In the genomic region with DNA sequence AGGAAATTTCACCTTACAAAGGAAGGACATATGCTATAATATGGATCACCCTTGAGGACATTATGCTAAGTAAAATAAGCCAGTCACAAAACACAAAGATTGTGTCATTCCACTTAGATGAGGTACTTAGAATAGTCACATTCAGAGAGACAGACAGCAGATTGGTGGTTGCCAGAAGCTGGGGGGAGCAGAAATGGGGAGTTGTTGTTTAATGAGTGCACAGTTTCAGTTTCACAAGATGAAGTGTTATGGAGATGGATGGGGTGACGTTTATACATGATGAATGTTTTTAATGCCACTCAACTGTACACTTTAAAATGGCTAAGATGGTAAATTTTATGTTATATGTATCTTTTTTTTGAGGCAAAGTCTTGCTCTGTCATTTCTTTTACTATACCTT, we compare ENCODE assay signal across 10 cellular contexts. TPM values are rescaled to one million over a fixed set of nuclear protein-coding genes. Genes with fewer than 3 reads are reported as not detected.
A peak's percentile ranks its signal among the peaks of the same experiment; 100 is the strongest.
DNase-seq lines count a peak whose midpoint lies in the region; ATAC-seq, FAIRE-seq and TF ChIP-seq lines count a peak whose summit lies in the region.
"Had no signal": no experiment of that assay in that cellular context is flagged by ENCODE, and none has a peak within 500 bp of the region (broad histone marks: within the 10 kb centered on the region; RNA-seq: fewer than 3 reads in every experiment).

No MANE protein-coding gene starts in this region.

- in situ Hi-C loops in GM12878 (cut with MboI) = no loop called here

- H3K4me1 Mint-ChIP-seq in CD14-positive monocyte = peaks cover 42% of the 10 kb centered on the region

- intact Hi-C loops in CD14-positive monocyte (cut with micrococcal nuclease) (no loop called here), GM12878 (cut with micrococcal nuclease; ENCODE audit: unreplicated experiment) (loop anchor here (2.0 kb wide), 1 partner anchor 14 kb away; no protein-coding TSS in a partner anchor), PC-9 (cut with micrococcal nuclease; ENCODE audit: unreplicated experiment) (no loop called here), testis (cut with DNase I; ENCODE audit: low total_unique reads) (no loop called here)

- H3K4me3 ChIP-seq in KMS-11 (IDR thresholded peaks at IDR 0.05; ENCODE audit: insufficient read depth, low read depth, low read length) (no peak overlapping the region), GM12878 (no peak overlapping the region), PC-9 (no peak overlapping the region), testis (no peak overlapping the region)

- peak; percentile 55 for DNase-seq in CD14-positive monocyte (ENCODE audit: low spot score)
- DNase-seq in GM12878 (ENCODE audit: low read depth, low spot score) = no peak
- DNase-seq in amniotic stem cell (lab: John Stamatoyannopoulos, UW) = no peak
- DNase-seq in PC-9 = no peak
- DNase-seq in testis = no peak
- DNase-seq: effector CD8-positive, alpha-beta T cell had no signal

- peak overlapping the region; percentile 52 for H3K4me2 ChIP-seq in KMS-11
- 0 out of 2 replicates have a peak overlapping the region, but pooled peaks have one; percentile 19 for H3K4me2 ChIP-seq in GM12878 (ENCODE audit: control insufficient read depth, insufficient read depth)
- H3K4me2 ChIP-seq in PC-9 = no peak overlapping the region

- H3K4me1 ChIP-seq in KMS-11 (ENCODE audit: low read depth, poor library complexity, severe bottlenecking) (peaks cover 37% of the 10 kb centered on the region), GM12878 (ENCODE audit: control insufficient read depth, insufficient read depth, low read length) (peaks cover 27% of the 10 kb centered on the region), PC-9 (replicated peaks; ENCODE audit: insufficient read depth) (peaks cover 7% of the 10 kb centered on the region), testis (peaks cover 8% of the 10 kb centered on the region)

- no TSS peak for BruUV-seq in GM12878 (replicated peaks; lab: Mats Ljungman, UMichigan)
- BruUV-seq in PC-9 (replicated peaks; lab: Mats Ljungman, UMichigan) = no TSS peak

- no peak overlapping the region for H3K4me3 Mint-ChIP-seq in CD14-positive monocyte
- H3K4me3 Mint-ChIP-seq: stimulated activated naive CD8-positive, alpha-beta T cell treated with anti-CD3 and anti-CD28 coated beads, Interleukin-15, Interleukin-2, amounts not matched to agents 100 ng/mL and 50 ng/mL, for 24 hours had no signal

- H3K9me3 ChIP-seq in GM12878 (replicated peaks; ENCODE audit: control insufficient read depth, insufficient read depth, low read length) (peaks cover 6% of the 10 kb centered on the region; the same call in 2 of the 3 replicates), PC-9 (ENCODE audit: insufficient read depth, low read depth) (no peaks in the 10 kb centered on the region), testis (no peaks in the 10 kb centered on the region)

- peaks cover 0 to 9% (median 4%) of the 10 kb centered on the region in 7 donors for H3K9me3 Mint-ChIP-seq in CD14-positive monocyte
- H3K9me3 Mint-ChIP-seq: stimulated activated naive CD8-positive, alpha-beta T cell treated with anti-CD3 and anti-CD28 coated beads, Interleukin-15, Interleukin-2, amounts not matched to agents 100 ng/mL and 50 ng/mL, for 24 hours had no signal

- H3K27me3 ChIP-seq in KMS-11 (ENCODE audit: insufficient read depth, low read depth) = no peaks in the 10 kb centered on the region
- H3K27me3 ChIP-seq in GM12878 (replicated peaks in 1 of 2; ENCODE audit: control insufficient read depth in 2 of 2, insufficient read depth in 2 of 2, low read length in 1 of 2) = no peaks in the 10 kb centered on the region
- no peaks in the 10 kb centered on the region; the same call in 1 of the 2 replicates for H3K27me3 ChIP-seq in PC-9 (ENCODE audit: insufficient read depth, low read depth)
- H3K27me3 ChIP-seq in testis = no peaks in the 10 kb centered on the region

- TF ChIP-seq CTCF in CD14-positive monocyte (IDR thresholded peaks at IDR 0.05) (no peak), KMS-11 (conservative IDR thresholded peaks at IDR 0.05; ENCODE audit: low read depth, low read length) (no peak), GM12878 (IDR thresholded peaks at IDR 0.05 in 2 of 3, conservative IDR thresholded peaks at IDR 0.05 in 1 of 3; ENCODE audit: control insufficient read depth in 2 of 3, extremely low read depth in 1 of 3, insufficient read depth in 1 of 3, low read depth in 3 of 3, low read length in 3 of 3) (no peak), PC-9 (conservative IDR thresholded peaks at IDR 0.05) (no peak), testis (IDR thresholded peaks at IDR 0.05) (no peak)

- CTCF ChIA-PET in GM12878 (lab: Yijun Ruan, JAX) (interaction anchor here (1.3 kb wide), 1 partner anchor 17 kb away, joined by 3 read pairs; no protein-coding TSS in a partner anchor), PC-9 (lab: Charles Lee) (no interaction called here)

- peak; percentile 67 for ATAC-seq in GM18907 (IDR thresholded peaks at IDR 0.05; ENCODE audit: unreplicated experiment)
- ATAC-seq in GM12878 = peak; percentile 93
- ATAC-seq in HG02571 (IDR thresholded peaks at IDR 0.05; ENCODE audit: unreplicated experiment) = no peak

- no peak overlapping the region for H3K27ac ChIP-seq in KMS-11
- no peak overlapping the region; the same call in 1 of the 2 replicates for H3K27ac ChIP-seq in GM12878 (ENCODE audit: control insufficient read depth, insufficient read depth)
- H3K27ac ChIP-seq in PC-9 = no peak overlapping the region
- no peak overlapping the region for H3K27ac ChIP-seq in testis

- peaks cover 3 to 4% of the 10 kb centered on the region in 2 donors for H3K36me3 Mint-ChIP-seq in CD14-positive monocyte

- SMC1A ChIA-PET in GM12878 (lab: Charles Lee; ENCODE audit: uncharacterized antibody, unreplicated experiment) = interaction anchor here (0.8 to 1.7 kb wide), 4 partner anchors 10 to 56 kb away, joined by 3 to 5 read pairs (median 3); no protein-coding TSS in a partner anchor

- no peak for TF ChIP-seq EP300 in GM12878 (IDR thresholded peaks at IDR 0.05; ENCODE audit: borderline replicate concordance in 1 of 2, control insufficient read depth in 1 of 2, low read depth in 2 of 2, low read length in 2 of 2)

- H3K27me3 Mint-ChIP-seq in CD14-positive monocyte (ENCODE audit: low read depth in 3 of 3) = peaks cover 0 to 1% (median 1%) of the 10 kb centered on the region in 3 donors
- H3K27me3 Mint-ChIP-seq: stimulated activated naive CD8-positive, alpha-beta T cell treated with anti-CD3 and anti-CD28 coated beads, Interleukin-15, Interleukin-2, amounts not matched to agents 100 ng/mL and 50 ng/mL, for 24 hours had no signal

- TF ChIP-seq RAD21 in GM12878 (IDR thresholded peaks at IDR 0.05; ENCODE audit: insufficient read depth, low read depth, low read length) = no peak

- no peaks in the 10 kb centered on the region for H3F3A ChIP-seq in PC-9 (ENCODE audit: insufficient read depth, low read depth)

- 0% methylated on average over 1 of the region's 1 CpG for WGBS in GM12878 (ENCODE audit: insufficient coverage, insufficient replicate concordance, low lambda C conversion rate, missing lambda C conversion rate)
- 69 to 75% methylated on average over 1 of the region's 1 CpG for WGBS in testis, 2 donors

- no peaks in the 10 kb centered on the region for H3K9me2 ChIP-seq in PC-9 (ENCODE audit: insufficient read depth)

- no peak overlapping the region for H3K9ac ChIP-seq in KMS-11
- no peak overlapping the region for H3K9ac ChIP-seq in GM12878 (ENCODE audit: control insufficient read depth, insufficient read depth, low read length)

- no peaks in the 10 kb centered on the region for H3K79me2 ChIP-seq in KMS-11 (ENCODE audit: insufficient read depth, low read depth)
- H3K79me2 ChIP-seq in GM12878 (ENCODE audit: control insufficient read depth, insufficient read depth, low read length) = no peaks in the 10 kb centered on the region
- H3K79me2 ChIP-seq in PC-9 (ENCODE audit: low read depth) = no peaks in the 10 kb centered on the region

- H3K36me3 ChIP-seq in KMS-11 (ENCODE audit: insufficient read depth) (no peaks in the 10 kb centered on the region), GM12878 (ENCODE audit: control insufficient read depth in 2 of 2, insufficient read depth in 2 of 2, low read length in 1 of 2) (no peaks in the 10 kb centered on the region), PC-9 (ENCODE audit: low read depth) (no peaks in the 10 kb centered on the region), testis (ENCODE audit: low read depth, missing control alignments) (no peaks in the 10 kb centered on the region)

- H3K27ac Mint-ChIP-seq in CD14-positive monocyte = peak overlapping the region in 3 of 7 donors; percentile 3 to 52 (median 20)
- H3K27ac Mint-ChIP-seq: stimulated activated naive CD8-positive, alpha-beta T cell treated with anti-CD3 and anti-CD28 coated beads, Interleukin-15, Interleukin-2, amounts not matched to agents 100 ng/mL and 50 ng/mL, for 24 hours had no signal

- RAD21 ChIA-PET in GM12878 (lab: Charles Lee; ENCODE audit: unreplicated experiment) = interaction anchor here (1.0 to 1.7 kb wide), 2 partner anchors 32 to 60 kb away, joined by 3 to 4 read pairs; no protein-coding TSS in a partner anchor

- no peak for TF ChIP-seq POLR2A in GM12878 (IDR thresholded peaks at IDR 0.05; ENCODE audit: low read depth, low read length)
- TF ChIP-seq POLR2A in testis (IDR thresholded peaks at IDR 0.05) = no peak

- no peak overlapping the region for H2AFZ ChIP-seq in KMS-11 (ENCODE audit: low read depth)
- no peak overlapping the region for H2AFZ ChIP-seq in GM12878 (ENCODE audit: control insufficient read depth, low read depth, low read length)
- no peak overlapping the region for H2AFZ ChIP-seq in PC-9

- peak; percentile 73 for FAIRE-seq in GM12878 (lab: Jason Lieb, UNC)

- POLR2A ChIA-PET in GM12878 (lab: Charles Lee) (interaction anchor here (0.6 to 2.0 kb wide), 2 partner anchors 13 to 32 kb away, joined by 3 to 8 read pairs; no protein-coding TSS in a partner anchor), PC-9 (lab: Charles Lee; ENCODE audit: unreplicated experiment) (no interaction called here)

- H4K20me1 ChIP-seq in KMS-11 (ENCODE audit: insufficient read depth) (no peaks in the 10 kb centered on the region), GM12878 (ENCODE audit: control insufficient read depth, insufficient read depth) (no peaks in the 10 kb centered on the region), PC-9 (ENCODE audit: insufficient read depth) (no peaks in the 10 kb centered on the region)

RNA-seq across cellular contexts. Expression of gene SPON2, which starts 14.8 kb away (rescaled TPM):
- polyA plus RNA-seq in CD14-positive monocyte (under 1 TPM; 0.74 to 0.90 TPM), GM12878 (2011; rRNA removed) (6.7 and 7.5 TPM in 2 replicates), GM12878 (2014; fragmentation: Illumina TruSeq; extraction: Trizol) (2.6 and 5.1 TPM in 2 replicates), GM12878 (2014; fragmentation: Nextera tagmentation; extraction: Ambion mirVana) (1 to 10 TPM; 1.1 to 1.6 TPM), GM12878 (2014; rRNA removed) (10.1 and 11.2 TPM in 2 replicates), GM12878 (2016; fragmentation: Nextera tagmentation; extraction: Ambion mirVana) (1 to 10 TPM; 7.1 to 9.6 TPM), testis (ENCODE audit: insufficient read depth, low read depth, low replicate concordance) (21.4 TPM)
- total RNA-seq in GM12878 (2013; cell fraction: nucleolus; rRNA removed) = 71.0 and 75.2 TPM in 2 replicates
- total RNA-seq in GM12878 (2014; rRNA removed) (8.7 and 10.4 TPM in 2 replicates), GM12878 (2014; rRNA removed; fragmentation: Illumina TruSeq; extraction: Trizol) (6.9 and 9.1 TPM in 2 replicates), GM12878 (2021) (9.3 and 10.2 TPM in 2 replicates), PC-9 (2021) (2.0 and 3.4 TPM in 2 replicates), testis (1 to 10 TPM; 5.6 to 7.1 TPM)
- 3.6 TPM for polyA plus RNA-seq in GM12878 (2011; ENCODE audit: low read depth)
- polyA plus RNA-seq in GM12878 (2011; cell fraction: cytosol; rRNA removed) = 7.6 and 10.1 TPM in 2 replicates
- polyA plus RNA-seq in GM12878 (2011; cell fraction: nucleus; rRNA removed) = 36.0 and 37.7 TPM in 2 replicates
- 11.7 and 12.2 TPM in 2 replicates for polyA plus RNA-seq in GM12878 (2012)
- polyA minus RNA-seq in GM12878 (2011; rRNA and poly(A)+ RNA removed) = 2.0 and 6.5 TPM in 2 replicates
- 3.3 and 4.9 TPM in 2 replicates for polyA minus RNA-seq in GM12878 (2011; cell fraction: cytosol; rRNA and poly(A)+ RNA removed)
- polyA minus RNA-seq in GM12878 (2011; cell fraction: nucleus; rRNA and poly(A)+ RNA removed) = 13.2 and 17.9 TPM in 2 replicates
